9 cellular contexts compared by ENCODE assay signal in the genomic region with DNA sequence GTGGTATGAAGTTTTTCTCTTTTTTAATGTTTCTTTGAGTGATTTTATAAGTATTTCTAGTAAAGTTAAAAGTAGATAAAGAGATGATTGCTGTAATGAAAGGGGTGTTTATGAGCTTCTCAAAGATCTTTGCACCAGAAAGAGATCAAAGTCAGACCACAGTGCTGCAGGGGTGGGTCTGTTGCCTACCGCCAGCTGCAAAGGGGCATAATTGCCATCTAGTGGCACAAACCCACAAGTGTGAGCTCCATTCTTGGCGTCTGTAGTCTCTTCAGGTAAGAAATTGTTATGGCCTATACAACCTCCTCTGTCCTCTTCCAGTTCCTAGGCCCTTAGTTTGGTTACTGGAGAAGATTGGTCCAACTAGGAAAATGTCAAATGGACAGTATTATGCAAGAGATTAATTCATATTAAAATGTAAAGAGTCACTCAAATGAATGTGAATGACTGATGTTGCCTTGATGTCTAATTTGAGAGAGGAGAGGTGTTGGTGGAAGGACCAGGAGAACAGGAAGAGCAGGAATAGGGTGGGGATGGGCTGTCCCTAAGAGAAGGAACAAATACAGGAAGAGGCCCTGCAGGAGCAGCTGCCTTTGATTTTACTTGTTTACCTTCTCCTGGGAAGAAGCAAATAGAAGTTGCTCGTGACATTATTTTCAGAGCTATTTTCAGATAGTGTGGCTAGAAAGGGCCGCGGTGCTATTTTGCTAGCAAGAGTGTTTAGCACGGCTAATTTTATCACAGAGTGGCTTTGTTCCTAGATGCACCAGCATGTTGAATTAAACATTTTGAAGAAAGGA. TPM values are rescaled to one million over a fixed set of nuclear protein-coding genes. Genes with fewer than 3 reads are reported as not detected.
A peak's percentile ranks its signal among the peaks of the same experiment; 100 is the strongest.
DNase-seq lines count a peak whose midpoint lies in the region; ATAC-seq and TF ChIP-seq lines count a peak whose summit lies in the region.
"Had no signal": no experiment of that assay in that cellular context is flagged by ENCODE, and none has a peak within 500 bp of the region (broad histone marks: within the 10 kb centered on the region; RNA-seq: fewer than 3 reads in every experiment).

No MANE protein-coding gene starts in this region.

- H3K36me3 Mint-ChIP-seq in activated naive CD4-positive, alpha-beta T cell treated with anti-CD3 and anti-CD28 coated beads for 36 hours (ENCODE audit: low read depth): no peaks in the 10 kb centered on the region
- H3K36me3 Mint-ChIP-seq in mesothelial cell of epicardium: no peaks in the 10 kb centered on the region

- ATAC-seq in HG03045 (IDR thresholded peaks at IDR 0.05; ENCODE audit: unreplicated experiment) (no peak), GM18520 (IDR thresholded peaks at IDR 0.05; ENCODE audit: unreplicated experiment) (no peak)

- TF ChIP-seq CTCF in mesothelial cell of epicardium (IDR thresholded peaks at IDR 0.05; ENCODE audit: unreplicated experiment): no peak

- no peaks in the 10 kb centered on the region for H3K27me3 Mint-ChIP-seq in activated naive CD4-positive, alpha-beta T cell treated with anti-CD3 and anti-CD28 coated beads for 36 hours (ENCODE audit: low read depth)
- no peaks in the 10 kb centered on the region for H3K27me3 Mint-ChIP-seq in mesothelial cell of epicardium (ENCODE audit: low read depth)

- CTCF ChIA-PET in activated naive CD4-positive, alpha-beta T cell treated with anti-CD3 and anti-CD28 coated beads for 36 hours (lab: Charles Lee): interaction anchor here (0.5 to 5.0 kb wide), 21 partner anchors 11 to 339 kb away, joined by 3 to 49 read pairs (median 3); partner anchors contain the start of gene GSK3B

- peaks cover 25% of the 10 kb centered on the region for H3K4me1 Mint-ChIP-seq in activated naive CD4-positive, alpha-beta T cell treated with anti-CD3 and anti-CD28 coated beads for 36 hours (ENCODE audit: low read depth)
- peaks cover 30% of the 10 kb centered on the region for H3K4me1 Mint-ChIP-seq in mesothelial cell of epicardium

- no peak overlapping the region for H3K27ac Mint-ChIP-seq in activated naive CD4-positive, alpha-beta T cell treated with anti-CD3 and anti-CD28 coated beads for 36 hours
- H3K27ac Mint-ChIP-seq in mesothelial cell of epicardium: peak overlapping the region; percentile 22

- intact Hi-C loops in activated naive CD4-positive, alpha-beta T cell treated with anti-CD3 and anti-CD28 coated beads for 36 hours (cut with micrococcal nuclease): loop anchor here (1.0 to 2.0 kb wide), 4 partner anchors 106 to 326 kb away; no protein-coding TSS in a partner anchor

- peak; percentile 49 for DNase-seq in activated gamma-delta T cell treated with Interleukin-2 at 50 U/mL for 16 hours
- DNase-seq in activated gamma-delta T cell (lab: John Stamatoyannopoulos, UW): no peak
- DNase-seq in NCI-H345 treated with DMSO at 0.1 percent for 48 hours (lab: John Stamatoyannopoulos, UW; ENCODE audit: unreplicated experiment): peak; percentile 66
- peak; percentile 61 for DNase-seq in activated naive CD4-positive, alpha-beta T cell treated with anti-CD3 and anti-CD28 coated beads for 36 hours
- DNase-seq in mesothelial cell of epicardium (ENCODE audit: low spot score in 2 of 2, unreplicated experiment in 2 of 2): no peak
- DNase-seq in NCI-H2227 treated with DMSO at 0.1 percent for 48 hours (lab: John Stamatoyannopoulos, UW): no peak
- DNase-seq: psoas muscle had no signal

- H3K9me3 Mint-ChIP-seq in activated naive CD4-positive, alpha-beta T cell treated with anti-CD3 and anti-CD28 coated beads for 36 hours: no peaks in the 10 kb centered on the region
- no peaks in the 10 kb centered on the region for H3K9me3 Mint-ChIP-seq in mesothelial cell of epicardium

- no peak overlapping the region for H3K4me3 Mint-ChIP-seq in activated naive CD4-positive, alpha-beta T cell treated with anti-CD3 and anti-CD28 coated beads for 36 hours
- H3K4me3 Mint-ChIP-seq in mesothelial cell of epicardium: no peak overlapping the region

RNA-seq across cellular contexts. Expression of gene GSK3B, which starts 53.0 kb away (rescaled TPM):
- total RNA-seq in activated naive CD4-positive, alpha-beta T cell treated with anti-CD3 and anti-CD28 coated beads for 36 hours: 10 to 100 TPM; 25.9 to 27.8 TPM
- 65.4 to 72.8 TPM (median 72.4 TPM) in 3 replicates for total RNA-seq in mesothelial cell of epicardium

Comparison
In these comparisons a context has a peak if more than half of its experiments do, and no peak if none do; other contexts are left out.
1. DNase-seq: peak in activated gamma-delta T cell treated with Interleukin-2 at 50 U/mL for 16 hours (single experiment), NCI-H345 treated with DMSO at 0.1 percent for 48 hours (single experiment) and activated naive CD4-positive, alpha-beta T cell treated with anti-CD3 and anti-CD28 coated beads for 36 hours (single experiment); none in activated gamma-delta T cell (single experiment), mesothelial cell of epicardium (0 of 2) and NCI-H2227 treated with DMSO at 0.1 percent for 48 hours (single experiment).